ENCODE assay signal across 29 cellular contexts in the genomic region with DNA sequence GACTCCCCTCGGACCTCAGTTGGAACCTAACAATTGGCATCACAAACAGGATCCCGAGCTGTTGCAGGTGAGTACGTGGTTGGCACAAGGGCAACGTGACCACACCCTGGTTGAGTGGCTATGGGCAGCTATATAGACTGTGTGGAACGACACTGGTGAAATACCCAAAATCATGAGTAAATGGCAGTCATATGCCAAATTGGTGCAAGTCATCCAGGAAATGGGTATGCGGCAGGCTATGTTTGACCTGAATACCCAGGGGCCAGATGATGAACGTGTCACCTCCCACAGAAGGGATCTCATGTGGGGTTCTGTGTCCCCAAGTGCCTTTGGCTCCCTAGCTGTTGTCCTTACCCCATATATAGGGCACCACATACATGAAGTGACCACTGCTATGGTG. TPM values are rescaled to one million over a fixed set of nuclear protein-coding genes. Genes with fewer than 3 reads are reported as not detected.
"Had no signal": no experiment of that assay in that cellular context is flagged by ENCODE, and none has a peak within 500 bp of the region (broad histone marks: within the 10 kb centered on the region; RNA-seq: fewer than 3 reads in every experiment).

No MANE protein-coding gene starts in this region.

- DNase-seq: activated CD4-positive, alpha-beta memory T cell treated with anti-CD3 and anti-CD28 coated beads for 36 hours; activated CD4-positive, alpha-beta T cell treated with anti-CD3 and anti-CD28 coated beads, Interleukin-2, amount 10 ng/mL, durations not matched to agents 24 days and 14 days; activated CD4-positive, CD25-positive, alpha-beta regulatory T cell; activated CD4-positive, CD25-positive, alpha-beta regulatory T cell treated with anti-CD3 and anti-CD28 coated beads, Interleukin-2, amount 50 U/mL, for 72 hours; activated CD8-positive, alpha-beta memory T cell treated with anti-CD3 and anti-CD28 coated beads, Interleukin-2, amount 10 ng/mL, durations not matched to agents 7 days and 5 days; activated CD8-positive, alpha-beta memory T cell treated with anti-CD3 and anti-CD28 coated beads, Interleukin-2, amount 50 U/mL, for 4 hours; activated CD8-positive, alpha-beta T cell treated with anti-CD3 and anti-CD28 coated beads, Interleukin-2, amount 10 ng/mL, durations not matched to agents 7 days and 5 days; activated gamma-delta T cell; activated naive CD4-positive, alpha-beta T cell; activated naive CD4-positive, alpha-beta T cell treated with anti-CD3 and anti-CD28 coated beads, Interleukin-2, amount 10 ng/mL, durations not matched to agents 7 days and 5 days; activated naive CD8-positive, alpha-beta T cell treated with anti-CD3 and anti-CD28 coated beads, Interleukin-2, amount 10 ng/mL, durations not matched to agents 7 days and 5 days; activated T-cell treated with anti-CD3 and anti-CD28 coated beads, Interleukin-2, amount 50 U/mL, for 1 hour; activated T-cell treated with anti-CD3 and anti-CD28 coated beads, Interleukin-2, amount 50 U/mL, for 48 hours; dermis blood vessel endothelial cell; effector CD4-positive, alpha-beta T cell; effector memory CD8-positive, alpha-beta T cell; foreskin fibroblast; glutamatergic neuron had no signal

- H3K27ac ChIP-seq: ascending aorta, breast epithelium, cardiac muscle cell, coronary artery, epithelial cell of prostate had no signal

- H3K27me3 ChIP-seq: ascending aorta, breast epithelium, cardiac muscle cell had no signal

- H3K4me1 ChIP-seq: ascending aorta, breast epithelium had no signal

- H3K9me3 ChIP-seq: ascending aorta had no signal

- H3K36me3 ChIP-seq: ascending aorta, breast epithelium, cardiac muscle cell had no signal

- ATAC-seq: activated CD4-positive, alpha-beta T cell treated with anti-CD3 and anti-CD28 coated beads for 36 hours; activated CD8-positive, alpha-beta memory T cell treated with anti-CD3 and anti-CD28 coated beads, Interleukin-2, amount 10 ng/mL, durations not matched to agents 7 days and 5 days; activated CD8-positive, alpha-beta T cell treated with anti-CD3 and anti-CD28 coated beads, Interleukin-2, amount 10 ng/mL, durations not matched to agents 7 days and 5 days; activated naive CD4-positive, alpha-beta T cell treated with anti-CD3 and anti-CD28 coated beads, Interleukin-2, amount 50 U/mL, for 72 hours; effector memory CD8-positive, alpha-beta T cell had no signal

- H3K4me3 ChIP-seq: ascending aorta, breast epithelium, cardiac muscle cell, coronary artery had no signal

RNA-seq across cellular contexts. Expression of a gene that starts 53.2 kb away (rescaled TPM):
- total RNA-seq: activated CD4-positive, alpha-beta memory T cell treated with anti-CD3 and anti-CD28 coated beads for 36 hours; activated CD4-positive, alpha-beta T cell treated with anti-CD3 and anti-CD28 coated beads, Interleukin-2, amount 10 ng/mL, durations not matched to agents 24 days and 14 days; activated CD8-positive, alpha-beta memory T cell treated with anti-CD3 and anti-CD28 coated beads for 36 hours; activated CD8-positive, alpha-beta memory T cell treated with anti-CD3 and anti-CD28 coated beads, Interleukin-2, amount 10 ng/mL, durations not matched to agents 7 days and 5 days; activated CD8-positive, alpha-beta T cell treated with anti-CD3 and anti-CD28 coated beads, Interleukin-2, amount 10 ng/mL, durations not matched to agents 7 days and 5 days; activated naive CD8-positive, alpha-beta T cell treated with anti-CD3 and anti-CD28 coated beads, Interleukin-2, amount 10 ng/mL, durations not matched to agents 7 days and 5 days; activated T-helper 1 cell treated with anti-CD3 and anti-CD28 coated beads, Interleukin-12 subunit alpha, Interleukin-12 subunit beta, Interleukin-2, Interleukin-4 antibody, amounts not matched to agents 30 ng/mL and 10 ng/mL and 1 ng/mL, durations not matched to agents 14 hours and 24 hours and 36 hours; activated T-helper 2 cell treated with anti-CD3 and anti-CD28 coated beads, Interferon-gamma antibody, Interleukin-2, Interleukin-4, amounts not matched to agents 10 μg/mL and 5 μg/mL and 100 μg/mL, durations not matched to agents 14 hours and 24 hours and 36 hours; T-helper 1 cell treated with Interleukin-12 subunit alpha and Interleukin-12 subunit beta and Interleukin-4 antibody, amounts not matched to agents 30 ng/mL and 1 ng/mL, for 36 hours had no signal
